In the genomic region with DNA sequence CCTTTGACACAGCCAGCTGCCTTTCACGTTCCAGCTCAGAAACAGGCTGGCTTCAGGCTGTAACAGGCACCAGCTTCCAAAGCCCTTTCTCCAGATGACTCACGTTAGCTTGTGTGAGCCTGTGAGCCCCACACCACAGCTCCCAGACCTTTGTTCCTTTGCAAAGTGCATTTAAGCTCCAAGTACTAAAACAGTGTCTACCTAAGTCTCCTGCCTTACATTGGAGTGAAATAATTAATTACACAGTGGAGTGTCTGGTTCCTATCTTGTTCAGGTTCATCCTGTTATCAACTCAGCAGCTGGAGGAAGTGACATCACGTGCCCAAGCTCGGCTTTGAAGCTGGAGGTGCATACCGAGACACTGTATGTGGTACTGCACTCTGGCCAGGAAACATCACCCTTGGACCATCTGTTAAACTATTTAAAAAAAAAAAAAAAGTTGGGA, we compare ENCODE assay signal across 8 cellular contexts.
DNase-seq lines count a peak whose midpoint lies in the region; ATAC-seq and FAIRE-seq lines count a peak whose summit lies in the region.

No MANE protein-coding gene starts in this region.

- H2BK5ac ChIP-seq in trophoblast cell (ENCODE audit: low read depth, low read length, poor library complexity), result no peak overlapping the region

- no peak for FAIRE-seq in urothelium cell line (lab: Jason Lieb, UNC)

- H3K4me2 ChIP-seq in trophoblast cell (ENCODE audit: low read length), result peak overlapping the region; percentile 21

- no peaks in the 10 kb centered on the region for H3K36me3 ChIP-seq in trophoblast cell (ENCODE audit: control insufficient read depth in 1 of 2, insufficient read depth in 2 of 2, low read length in 2 of 2)

- ATAC-seq in GM19351 (IDR thresholded peaks at IDR 0.05; ENCODE audit: unreplicated experiment), result peak; percentile 79

- H4K12ac ChIP-seq in trophoblast cell (ENCODE audit: low read depth, low read length), result no peak overlapping the region

- no peaks in the 10 kb centered on the region for H3K79me2 ChIP-seq in trophoblast cell (ENCODE audit: control insufficient read depth, insufficient read depth, low read length, poor library complexity)

- no peak overlapping the region for H2BK120ac ChIP-seq in trophoblast cell (ENCODE audit: insufficient read depth, low read length, poor library complexity)

- H3K9me3 ChIP-seq in trophoblast cell (ENCODE audit: insufficient read depth, low read depth, low read length), result no peaks in the 10 kb centered on the region

- no peak overlapping the region for H4K91ac ChIP-seq in trophoblast cell (ENCODE audit: low read depth, low read length)

- H2BK12ac ChIP-seq in trophoblast cell (ENCODE audit: low read length), result no peak overlapping the region

- no peak overlapping the region for H3K14ac ChIP-seq in trophoblast cell (ENCODE audit: low read length)

- peak overlapping the region; percentile 14 for H3K27ac ChIP-seq in trophoblast cell (ENCODE audit: low read depth, low read length)

- H3K79me1 ChIP-seq in trophoblast cell (ENCODE audit: low read length), result peaks cover 5% of the 10 kb centered on the region

- H3K18ac ChIP-seq in trophoblast cell (ENCODE audit: low read length), result no peak overlapping the region

- peaks cover 7 to 8% of the 10 kb centered on the region in 2 experiments for H3K4me1 ChIP-seq in trophoblast cell (ENCODE audit: control insufficient read depth in 1 of 2, insufficient read depth in 2 of 2, low read length in 2 of 2)

- no peak overlapping the region for H2AFZ ChIP-seq in trophoblast cell (ENCODE audit: insufficient read depth, low read length, poor library complexity)

- no peak overlapping the region for H3K23ac ChIP-seq in trophoblast cell (ENCODE audit: low read length)

- no peaks in the 10 kb centered on the region for H3K27me3 ChIP-seq in trophoblast cell (ENCODE audit: insufficient read depth, low read length)

- DNase-seq in NCI-H82 (lab: John Stamatoyannopoulos, UW) (peak; percentile 95), germinal center (ENCODE audit: low spot score) (peak; percentile 68), trophoblast cell (peak in 1 of 2 donors; percentile 7), urothelium cell line (ENCODE audit: low spot score) (peak; percentile 23), mesenteric fat pad (ENCODE audit: low spot score) (no peak), T1000 (lab: John Stamatoyannopoulos, UW) (no peak)
- peak; percentile 37 for DNase-seq in activated T-helper 9 cell treated with anti-CD3 and anti-CD28 coated beads, Interleukin-2, amount 50 U/mL, for 16 hours (ENCODE audit: low read depth)

- no peak overlapping the region for H3K4me3 ChIP-seq in trophoblast cell (ENCODE audit: low read depth, low read length)

- no peak overlapping the region for H3K9ac ChIP-seq in trophoblast cell (ENCODE audit: low read length)

- no peak overlapping the region for H2AK5ac ChIP-seq in trophoblast cell (ENCODE audit: low read length)

- no peak overlapping the region for H4K8ac ChIP-seq in trophoblast cell (ENCODE audit: low read depth, low read length)

- no peak overlapping the region for H3K4ac ChIP-seq in trophoblast cell (ENCODE audit: low read depth, low read length)

- WGBS in trophoblast cell (ENCODE audit: extremely low coverage, insufficient coverage, insufficient read length), result no CpG with 5 or more reads among the region's 5 CpGs

Comparison
In these comparisons a context has a peak if more than half of its experiments do, and no peak if none do; other contexts are left out.
1. DNase-seq: peak in NCI-H82 (single experiment), activated T-helper 9 cell treated with anti-CD3 and anti-CD28 coated beads, Interleukin-2, amount 50 U/mL, for 16 hours (single experiment), germinal center (single experiment) and urothelium cell line (single experiment); none in mesenteric fat pad (single experiment) and T1000 (single experiment).